24 cellular contexts compared by ENCODE assay signal in the genomic region with DNA sequence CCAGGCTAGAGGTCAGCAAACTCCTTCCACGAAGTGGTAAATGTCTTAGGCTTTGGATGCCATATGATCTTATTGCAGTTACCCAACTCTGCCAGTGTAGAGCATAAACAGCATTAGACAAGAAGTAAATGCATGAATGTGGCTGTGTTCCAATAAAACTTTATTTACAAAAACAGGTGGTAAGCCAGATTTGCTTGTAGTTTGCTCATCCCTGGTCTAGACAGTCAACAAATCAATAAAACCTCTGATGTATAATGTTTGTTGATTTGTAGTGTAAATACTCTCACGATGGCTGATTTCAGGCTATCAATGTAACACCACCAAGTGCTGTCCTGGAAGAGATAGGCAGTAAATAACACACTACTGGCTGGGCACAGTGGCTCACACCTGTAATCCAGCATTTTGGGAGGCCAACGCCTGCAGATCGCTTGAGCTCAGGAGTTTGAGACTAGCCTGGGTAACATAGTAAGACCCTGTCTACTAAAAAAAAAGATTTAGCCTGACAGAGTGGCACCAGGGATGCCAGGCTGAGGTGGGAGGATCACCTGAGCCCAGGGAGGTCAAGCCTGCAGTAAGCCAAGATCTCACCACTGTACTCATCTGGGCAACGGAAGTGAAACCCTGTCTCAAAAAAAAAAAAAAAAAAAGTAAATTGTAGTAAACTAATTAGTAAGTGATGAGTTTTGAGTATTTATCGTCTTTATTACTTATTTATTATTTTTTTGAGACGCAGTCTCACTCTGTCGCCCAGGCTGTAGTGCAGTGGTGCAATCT. TPM values are rescaled to one million over a fixed set of nuclear protein-coding genes. Genes with fewer than 3 reads are reported as not detected.
A peak's percentile ranks its signal among the peaks of the same experiment; 100 is the strongest.
DNase-seq lines count a peak whose midpoint lies in the region; ATAC-seq, FAIRE-seq and TF ChIP-seq lines count a peak whose summit lies in the region.
"Had no signal": no experiment of that assay in that cellular context is flagged by ENCODE, and none has a peak within 500 bp of the region (broad histone marks: within the 10 kb centered on the region; RNA-seq: fewer than 3 reads in every experiment).

No MANE protein-coding gene starts in this region.

- intact Hi-C loops in adrenal gland (cut with DNase I) (no loop called here), body of pancreas (cut with DNase I) (no loop called here)

- peak in 1 of 2 experiments; percentile 47 for DNase-seq in A549 (ENCODE audit: low read depth in 1 of 2, low spot score in 1 of 2)
- DNase-seq in MM.1S = peak; percentile 21
- peak; percentile 45 for DNase-seq in RKO (ENCODE audit: low spot score)
- DNase-seq in keratinocyte (ENCODE audit: low read depth, low spot score) = no peak
- no peak for DNase-seq in NCI-H2196 treated with DMSO at 0.1 percent for 48 hours (lab: John Stamatoyannopoulos, UW; ENCODE audit: unreplicated experiment)
- no peak for DNase-seq in adrenal gland
- no peak for DNase-seq in body of pancreas
- DNase-seq: Calu3; CD8-positive, alpha-beta memory T cell; DMS79; NCI-H1105; NCI-H146; NCI-H2029; NCI-H524 treated with DMSO at 0.1 percent for 48 hours; NCI-H82; SHP77 treated with DMSO at 0.1 percent for 48 hours; SK-N-SH; T-cell had no signal

- CTCF ChIA-PET in A549 (lab: Yijun Ruan, JAX) = interaction anchor here (2.9 to 15.8 kb wide), 3 partner anchors 10 to 11 kb away, joined by 24 to 188 read pairs (median 143); no protein-coding TSS in a partner anchor

- 67% methylated on average over 8 of the region's 8 CpGs for WGBS in A549 (ENCODE audit: missing lambda C conversion rate)
- 83 to 85% (median 84%) methylated on average over 8 of the region's 8 CpGs for WGBS in adrenal gland, 4 donors
- WGBS in body of pancreas, 2 donors = 76 to 80% methylated on average over 8 of the region's 8 CpGs

- no peak overlapping the region for H3K4me3 ChIP-seq in A549
- H3K4me3 ChIP-seq in MM.1S (ENCODE audit: low read length) = no peak overlapping the region
- H3K4me3 ChIP-seq in keratinocyte (ENCODE audit: control insufficient read depth in 2 of 3, extremely low read depth in 1 of 3, insufficient read depth in 2 of 3, low read depth in 1 of 3, low read length in 3 of 3) = no peak overlapping the region
- no peak overlapping the region for H3K4me3 ChIP-seq in adrenal gland
- H3K4me3 ChIP-seq in body of pancreas = no peak overlapping the region

- H3K9me3 ChIP-seq in A549 (peaks cover 12% of the 10 kb centered on the region), MM.1S (replicated peaks; ENCODE audit: insufficient read depth, low read length) (no peaks in the 10 kb centered on the region), keratinocyte (ENCODE audit: control insufficient read depth, low read depth, low read length) (no peaks in the 10 kb centered on the region), adrenal gland (replicated peaks in 1 of 3) (no peaks in the 10 kb centered on the region), body of pancreas (no peaks in the 10 kb centered on the region)
- H3K9me3 ChIP-seq: SK-N-SH had no signal

- H3K4me2 ChIP-seq in A549 (no peak overlapping the region), MM.1S (ENCODE audit: low read depth, low read length) (no peak overlapping the region), keratinocyte (ENCODE audit: control insufficient read depth, extremely low read depth, insufficient read depth, low read depth, low read length) (no peak overlapping the region)
- H3K4me2 ChIP-seq: SK-N-SH had no signal

- TF ChIP-seq POLR2A in A549 (IDR thresholded peaks at IDR 0.05; ENCODE audit: low read length) (no peak), adrenal gland (IDR thresholded peaks at IDR 0.05) (no peak), body of pancreas (IDR thresholded peaks at IDR 0.05) (no peak)

- TF ChIP-seq RAD21 in A549 (conservative IDR thresholded peaks at IDR 0.05 in 1 of 2, IDR thresholded peaks at IDR 0.05 in 1 of 2) = no peak

- dilution Hi-C loops in keratinocyte (cut with MboI; ENCODE audit: extremely low pct_ligation_motif_present, low sequenced_read_pairs) = no loop called here

- H3K9ac ChIP-seq in MM.1S (ENCODE audit: low read length) (no peak overlapping the region), keratinocyte (ENCODE audit: control insufficient read depth, extremely low read depth, insufficient read depth, low read length) (no peak overlapping the region)
- H3K9ac ChIP-seq: SK-N-SH had no signal

- TF ChIP-seq EP300 in A549 (IDR thresholded peaks at IDR 0.05) = no peak

- FAIRE-seq in A549 (lab: Jason Lieb, UNC) = no peak
- FAIRE-seq in keratinocyte (lab: Jason Lieb, UNC) = peak; percentile 13

- H3K36me3 ChIP-seq in MM.1S (replicated peaks; ENCODE audit: insufficient read depth, low read length) (no peaks in the 10 kb centered on the region), keratinocyte (ENCODE audit: control insufficient read depth in 2 of 2, extremely low read depth in 1 of 2, insufficient read depth in 2 of 2, low read length in 2 of 2) (no peaks in the 10 kb centered on the region), adrenal gland (replicated peaks in 1 of 2) (no peaks in the 10 kb centered on the region), body of pancreas (replicated peaks in 1 of 2; ENCODE audit: insufficient read depth in 1 of 2, low read depth in 2 of 2) (no peaks in the 10 kb centered on the region)

- no peaks in the 10 kb centered on the region for H3K9me2 ChIP-seq in MM.1S (replicated peaks; ENCODE audit: insufficient read depth, low read length)
- H3K9me2 ChIP-seq: SK-N-SH had no signal

- H3K27me3 ChIP-seq in MM.1S (replicated peaks; ENCODE audit: insufficient read depth, low read length) (no peaks in the 10 kb centered on the region), keratinocyte (ENCODE audit: control insufficient read depth, extremely low read depth, insufficient read depth, low read length) (peaks cover 6% of the 10 kb centered on the region), adrenal gland (no peaks in the 10 kb centered on the region), body of pancreas (no peaks in the 10 kb centered on the region)

- H4K20me1 ChIP-seq in MM.1S (ENCODE audit: insufficient read depth, low read length) (no peaks in the 10 kb centered on the region), keratinocyte (ENCODE audit: control insufficient read depth, extremely low read depth, insufficient read depth, low read length) (no peaks in the 10 kb centered on the region)

- H3F3A ChIP-seq in MM.1S (ENCODE audit: insufficient read depth, low read length) = no peaks in the 10 kb centered on the region

- TF ChIP-seq CTCF in A549 (IDR thresholded peaks at IDR 0.05) = no peak
- TF ChIP-seq CTCF in MM.1S (IDR thresholded peaks at IDR 0.05; ENCODE audit: low read length) = no peak
- no peak for TF ChIP-seq CTCF in keratinocyte (optimal IDR thresholded peaks at IDR 0.05 in 1 of 3, IDR thresholded peaks at IDR 0.05 in 1 of 3, conservative IDR thresholded peaks at IDR 0.05 in 1 of 3; ENCODE audit: extremely low read depth in 1 of 3, insufficient read depth in 2 of 3, low read length in 3 of 3)
- TF ChIP-seq CTCF in adrenal gland (IDR thresholded peaks at IDR 0.05) = no peak
- TF ChIP-seq CTCF in body of pancreas (IDR thresholded peaks at IDR 0.05) = no peak

- POLR2A ChIA-PET in A549 (lab: Yijun Ruan, JAX) = no interaction called here

- H3K9me1 ChIP-seq in keratinocyte (ENCODE audit: control insufficient read depth, extremely low read depth, insufficient read depth, low read length) = no peaks in the 10 kb centered on the region

- H3K79me2 ChIP-seq in MM.1S (ENCODE audit: low read length) = no peaks in the 10 kb centered on the region
- H3K79me2 ChIP-seq in keratinocyte (ENCODE audit: control insufficient read depth, insufficient read depth, low read length) = no peaks in the 10 kb centered on the region

- no peaks in the 10 kb centered on the region for H3K4me1 ChIP-seq in A549
- H3K4me1 ChIP-seq in MM.1S (ENCODE audit: low read length) = peaks cover 2% of the 10 kb centered on the region
- H3K4me1 ChIP-seq in keratinocyte (ENCODE audit: control insufficient read depth, extremely low read depth, insufficient read depth, low read length) = no peaks in the 10 kb centered on the region
- no peaks in the 10 kb centered on the region for H3K4me1 ChIP-seq in adrenal gland (replicated peaks in 1 of 2)
- H3K4me1 ChIP-seq in body of pancreas = peaks cover 4% of the 10 kb centered on the region

- H3K27ac ChIP-seq in A549 (no peak overlapping the region), MM.1S (ENCODE audit: low read length) (no peak overlapping the region), keratinocyte (ENCODE audit: control insufficient read depth, insufficient read depth, low read length) (no peak overlapping the region), adrenal gland (no peak overlapping the region), body of pancreas (no peak overlapping the region)
- H3K27ac ChIP-seq: C4-2B, RWPE1 had no signal

- H2AFZ ChIP-seq in MM.1S (ENCODE audit: low read length) (no peak overlapping the region), keratinocyte (ENCODE audit: control insufficient read depth, low read length) (no peak overlapping the region)

- ATAC-seq in A549 = peak; percentile 38 to 49; a peak in 2 of 6 replicates
- ATAC-seq in HG03354 (IDR thresholded peaks at IDR 0.05; ENCODE audit: poor library complexity, severe bottlenecking, unreplicated experiment) = no peak
- ATAC-seq in body of pancreas = no peak
- ATAC-seq: T-cell had no signal

RNA-seq across cellular contexts. Expression of gene CATSPER1, which starts 6.9 kb away (rescaled TPM):
- 0.54 and 0.97 TPM in 2 replicates for polyA plus RNA-seq in A549 (2011; rRNA removed)
- 0.43 and 0.49 TPM in 2 replicates for polyA plus RNA-seq in A549 (2012; cell fraction: cytosol; rRNA removed)
- polyA plus RNA-seq in A549 (2012; cell fraction: nucleus; rRNA removed) = 0.17 and 0.20 TPM in 2 replicates
- 0.46 to 0.75 TPM (median 0.70 TPM) in 3 replicates for polyA plus RNA-seq in A549 (2017; fragmentation: RNase III; extraction: RNeasy Plus Mini Kit Qiagen cat#74134 plus additional on column Dnase treatment)
- 0.12 TPM in 1 of 2 replicates, not detected in the other for polyA minus RNA-seq in A549 (2011; rRNA and poly(A)+ RNA removed)
- 0.07 TPM in 1 of 3 replicates, not detected in the others for polyA plus RNA-seq in keratinocyte
- polyA plus RNA-seq in keratinocyte (2011; ENCODE audit: low read depth) = not detected
- polyA plus RNA-seq in keratinocyte (2011; cell fraction: cytosol; rRNA removed) = not detected in 2 replicates
- not detected in 2 replicates for polyA plus RNA-seq in keratinocyte (2011; cell fraction: nucleus; rRNA removed)
- polyA plus RNA-seq in keratinocyte (2012; ENCODE audit: low replicate concordance) = 0.17 TPM in 1 of 2 replicates, not detected in the other
- polyA minus RNA-seq in keratinocyte = not detected in 3 replicates
- not detected for polyA minus RNA-seq in keratinocyte (2011; cell fraction: cytosol; rRNA and poly(A)+ RNA removed)
- polyA minus RNA-seq in keratinocyte (2011; cell fraction: nucleus; rRNA and poly(A)+ RNA removed) = not detected in 2 replicates
- total RNA-seq in adrenal gland = under 1 TPM in 3 of 8 donors, not detected in 5; 0.20 to 0.47 (median 0.41) TPM
- 1 to 10 TPM in 1 of 3 donors, under 1 TPM in 2; 0.37 to 2.3 (median 0.61) TPM for polyA plus RNA-seq in adrenal gland
- not detected for total RNA-seq in body of pancreas
- total RNA-seq: CD8-positive, alpha-beta memory T cell; T-cell had no signal
- polyA plus RNA-seq: CD8-positive, alpha-beta memory T cell had no signal

RNA-seq across cellular contexts. Expression of gene GAL3ST3, which starts 15.8 kb away (rescaled TPM):
- polyA plus RNA-seq in A549 (2011; rRNA removed) = not detected in 2 replicates
- not detected in 2 replicates for polyA plus RNA-seq in A549 (2012; cell fraction: cytosol; rRNA removed)
- polyA plus RNA-seq in A549 (2012; cell fraction: nucleus; rRNA removed) = not detected in 2 replicates
- polyA plus RNA-seq in A549 (2017; fragmentation: RNase III; extraction: RNeasy Plus Mini Kit Qiagen cat#74134 plus additional on column Dnase treatment) = not detected in 3 replicates
- not detected in 2 replicates for polyA minus RNA-seq in A549 (2011; rRNA and poly(A)+ RNA removed)
- polyA plus RNA-seq in keratinocyte = not detected in 3 replicates
- not detected for polyA plus RNA-seq in keratinocyte (2011; ENCODE audit: low read depth)
- not detected in 2 replicates for polyA plus RNA-seq in keratinocyte (2011; cell fraction: cytosol; rRNA removed)
- polyA plus RNA-seq in keratinocyte (2011; cell fraction: nucleus; rRNA removed) = not detected in 2 replicates
- polyA plus RNA-seq in keratinocyte (2012; ENCODE audit: low replicate concordance) = 0.07 TPM in 1 of 2 replicates, not detected in the other
- polyA minus RNA-seq in keratinocyte = not detected in 3 replicates
- not detected for polyA minus RNA-seq in keratinocyte (2011; cell fraction: cytosol; rRNA and poly(A)+ RNA removed)
- not detected in 2 replicates for polyA minus RNA-seq in keratinocyte (2011; cell fraction: nucleus; rRNA and poly(A)+ RNA removed)
- total RNA-seq in adrenal gland = under 1 TPM in 3 of 8 donors, not detected in 5; 0.17 to 0.41 (median 0.27) TPM
- not detected for polyA plus RNA-seq in adrenal gland
- total RNA-seq in body of pancreas = 1 to 10 TPM in 1 of 2 donors, under 1 TPM in 1; 0.66 to 2.6 TPM
- total RNA-seq: A172; Calu3; CD8-positive, alpha-beta memory T cell; H4; LHCN-M2 had no signal
- polyA plus RNA-seq: CD8-positive, alpha-beta memory T cell had no signal

RNA-seq across cellular contexts. Expression of gene SF3B2, which starts 19.0 kb away (rescaled TPM):
- polyA plus RNA-seq in A549 (2011; rRNA removed) (107 and 108 TPM in 2 replicates), A549 (2017; fragmentation: RNase III; extraction: RNeasy Plus Mini Kit Qiagen cat#74134 plus additional on column Dnase treatment) (169 to 184 TPM (median 182 TPM) in 3 replicates), keratinocyte (41.9 to 121 TPM (median 73.0 TPM) in 3 replicates), adrenal gland (100 to 1,000 TPM; 101 to 196 (median 127) TPM)
- 115 and 117 TPM in 2 replicates for polyA plus RNA-seq in A549 (2012; cell fraction: cytosol; rRNA removed)
- polyA plus RNA-seq in A549 (2012; cell fraction: nucleus; rRNA removed) = 237 and 244 TPM in 2 replicates
- 63.4 and 82.5 TPM in 2 replicates for polyA minus RNA-seq in A549 (2011; rRNA and poly(A)+ RNA removed)
- 344 TPM for polyA plus RNA-seq in keratinocyte (2011; ENCODE audit: low read depth)
- 80.1 and 110 TPM in 2 replicates for polyA plus RNA-seq in keratinocyte (2011; cell fraction: cytosol; rRNA removed)
- polyA plus RNA-seq in keratinocyte (2011; cell fraction: nucleus; rRNA removed) = 118 TPM in 2 replicates
- 102 and 141 TPM in 2 replicates for polyA plus RNA-seq in keratinocyte (2012; ENCODE audit: low replicate concordance)
- 34.8 to 73.7 TPM (median 37.9 TPM) in 3 replicates for polyA minus RNA-seq in keratinocyte
- polyA minus RNA-seq in keratinocyte (2011; cell fraction: cytosol; rRNA and poly(A)+ RNA removed) = 52.9 TPM
- 27.6 and 43.1 TPM in 2 replicates for polyA minus RNA-seq in keratinocyte (2011; cell fraction: nucleus; rRNA and poly(A)+ RNA removed)
- total RNA-seq in adrenal gland (100 to 1,000 TPM; 125 to 177 (median 145) TPM), body of pancreas (100 to 1,000 TPM; 112 to 255 TPM)

RNA-seq across cellular contexts. Expression of gene CST6, which starts 21.3 kb away (rescaled TPM):
- polyA plus RNA-seq in A549 (2011; rRNA removed) (not detected in 2 replicates), A549 (2017; fragmentation: RNase III; extraction: RNeasy Plus Mini Kit Qiagen cat#74134 plus additional on column Dnase treatment) (not detected in 3 replicates), keratinocyte (1.4 to 2.3 TPM (median 1.7 TPM) in 3 replicates), adrenal gland (under 1 TPM in 1 of 3 donors, not detected in 2; 0.24 TPM)
- 0.05 TPM in 1 of 2 replicates, not detected in the other for polyA plus RNA-seq in A549 (2012; cell fraction: cytosol; rRNA removed)
- 0.31 and 0.54 TPM in 2 replicates for polyA plus RNA-seq in A549 (2012; cell fraction: nucleus; rRNA removed)
- polyA minus RNA-seq in A549 (2011; rRNA and poly(A)+ RNA removed) = not detected in 2 replicates
- 27.8 TPM for polyA plus RNA-seq in keratinocyte (2011; ENCODE audit: low read depth)
- polyA plus RNA-seq in keratinocyte (2011; cell fraction: cytosol; rRNA removed) = 3.3 and 4.9 TPM in 2 replicates
- polyA plus RNA-seq in keratinocyte (2011; cell fraction: nucleus; rRNA removed) = 3.7 and 7.6 TPM in 2 replicates
- 2.0 and 195 TPM in 2 replicates for polyA plus RNA-seq in keratinocyte (2012; ENCODE audit: low replicate concordance)
- polyA minus RNA-seq in keratinocyte = 0.32 TPM in 1 of 3 replicates, not detected in the others
- not detected for polyA minus RNA-seq in keratinocyte (2011; cell fraction: cytosol; rRNA and poly(A)+ RNA removed)
- 5.0 TPM in 1 of 2 replicates, not detected in the other for polyA minus RNA-seq in keratinocyte (2011; cell fraction: nucleus; rRNA and poly(A)+ RNA removed)
- total RNA-seq in adrenal gland (under 1 TPM in 1 of 8 donors, not detected in 7; 0.55 TPM), body of pancreas (not detected)
- total RNA-seq: A172; CD8-positive, alpha-beta memory T cell; H4; LHCN-M2; T-cell had no signal
- polyA plus RNA-seq: CD8-positive, alpha-beta memory T cell had no signal

RNA-seq across cellular contexts. Expression of gene BANF1, which starts 30.8 kb away (rescaled TPM):
- polyA plus RNA-seq in A549 (2011; rRNA removed) = 385 and 399 TPM in 2 replicates
- polyA plus RNA-seq in A549 (2012; cell fraction: cytosol; rRNA removed) = 419 and 463 TPM in 2 replicates
- 147 and 348 TPM in 2 replicates for polyA plus RNA-seq in A549 (2012; cell fraction: nucleus; rRNA removed)
- polyA plus RNA-seq in A549 (2017; fragmentation: RNase III; extraction: RNeasy Plus Mini Kit Qiagen cat#74134 plus additional on column Dnase treatment) = 304 to 315 TPM (median 309 TPM) in 3 replicates
- polyA minus RNA-seq in A549 (2011; rRNA and poly(A)+ RNA removed) = 123 and 143 TPM in 2 replicates
- 112 to 187 TPM (median 154 TPM) in 3 replicates for polyA plus RNA-seq in keratinocyte
- 12.9 TPM for polyA plus RNA-seq in keratinocyte (2011; ENCODE audit: low read depth)
- polyA plus RNA-seq in keratinocyte (2011; cell fraction: cytosol; rRNA removed) = 206 and 231 TPM in 2 replicates
- polyA plus RNA-seq in keratinocyte (2011; cell fraction: nucleus; rRNA removed) = 99.3 and 102 TPM in 2 replicates
- 152 and 176 TPM in 2 replicates for polyA plus RNA-seq in keratinocyte (2012; ENCODE audit: low replicate concordance)
- polyA minus RNA-seq in keratinocyte = 61.8 to 73.4 TPM (median 69.0 TPM) in 3 replicates
- 84.6 TPM for polyA minus RNA-seq in keratinocyte (2011; cell fraction: cytosol; rRNA and poly(A)+ RNA removed)
- polyA minus RNA-seq in keratinocyte (2011; cell fraction: nucleus; rRNA and poly(A)+ RNA removed) = 16.2 and 16.9 TPM in 2 replicates
- 100 to 1,000 TPM in 4 of 8 donors, 10 to 100 TPM in 4; 63.1 to 212 (median 138) TPM for total RNA-seq in adrenal gland
- polyA plus RNA-seq in adrenal gland = 100 to 1,000 TPM; 268 to 364 (median 270) TPM
- 10 to 100 TPM; 44.4 to 62.3 TPM for total RNA-seq in body of pancreas

Comparison
In these comparisons a context has a peak if more than half of its experiments do, and no peak if none do; other contexts are left out.
1. ATAC-seq: peak in A549 (2 of 2); none in HG03354 (single experiment) and body of pancreas (single experiment).
2. DNase-seq: peak in MM.1S (single experiment) and RKO (single experiment); none in keratinocyte (single experiment), NCI-H2196 treated with DMSO at 0.1 percent for 48 hours (single experiment), adrenal gland (0 of 7) and body of pancreas (0 of 4).